Comparison of ENCODE assay signal across 8 cellular contexts in the genomic region with DNA sequence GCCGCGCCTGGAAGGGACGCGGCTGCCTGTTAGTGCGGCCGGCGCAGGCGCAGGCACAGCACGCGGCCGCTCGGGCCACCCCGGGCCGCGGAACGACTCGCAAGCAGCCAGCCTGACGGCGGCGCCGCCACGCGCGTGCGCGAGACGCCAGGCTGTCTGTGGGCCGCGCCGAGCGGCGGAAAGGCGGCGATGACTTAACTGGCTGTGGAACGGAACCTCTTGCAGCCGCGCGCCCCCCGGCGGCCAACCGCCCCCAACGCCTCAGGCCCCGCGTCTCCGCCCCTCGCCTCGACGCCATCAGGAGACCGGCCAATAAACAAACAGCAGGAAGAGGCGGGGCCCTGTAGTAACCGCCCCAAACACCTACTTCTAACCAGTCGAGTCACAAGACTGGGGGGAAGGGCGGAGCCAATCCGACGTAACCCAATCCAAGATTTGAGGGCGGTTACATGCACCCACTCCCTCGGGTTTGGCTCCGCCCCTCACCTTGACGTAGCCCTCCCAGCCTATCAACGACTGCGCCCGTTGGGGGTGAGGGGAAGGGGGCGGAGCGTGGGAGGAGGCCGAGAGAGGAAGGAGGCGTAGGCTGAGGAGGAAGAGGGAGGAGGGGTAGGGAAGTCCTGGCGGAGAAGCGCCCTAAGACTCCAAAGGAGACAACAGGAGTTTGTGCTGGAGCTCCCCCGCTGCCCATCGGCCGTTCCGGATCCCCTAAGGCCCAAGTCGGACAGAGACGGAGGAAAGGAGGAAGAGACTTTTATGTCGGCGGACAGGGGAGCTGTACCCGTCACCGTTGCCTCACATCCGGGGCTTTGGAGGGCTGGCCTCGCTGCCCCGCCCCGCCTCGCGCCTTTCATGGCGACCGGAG. TPM values are rescaled to one million over a fixed set of nuclear protein-coding genes. Genes with fewer than 3 reads are reported as not detected.
DNase-seq lines count a peak whose midpoint lies in the region; ATAC-seq and TF ChIP-seq lines count a peak whose summit lies in the region.

Gene FBRS (plus strand): TSS at position 566 of the 865 bp plus-strand sequence. CDS start 1,088 bp downstream, outside the sequence.

- H3K36me3 ChIP-seq in DOHH2 (ENCODE audit: control insufficient read depth, low read length) = peaks cover 76% of the 10 kb centered on the region
- H3K36me3 ChIP-seq in naive thymus-derived CD4-positive, alpha-beta T cell (ENCODE audit: control insufficient read depth in 2 of 3, insufficient read depth in 3 of 3, low read length in 3 of 3) = peaks cover 20 to 56% (median 33%) of the 10 kb centered on the region in 3 experiments

- peak within 1 kb of the TSS; percentile 99 to 100 (median 100) for H3K27ac Mint-ChIP-seq in naive thymus-derived CD4-positive, alpha-beta T cell

- peak within 1 kb of the TSS; percentile 81 to 99 (median 96) for H3K4me3 Mint-ChIP-seq in naive thymus-derived CD4-positive, alpha-beta T cell

- peak within 1 kb of the TSS; percentile 90 for H3K4me2 ChIP-seq in DOHH2 (ENCODE audit: low read length)

- peaks cover 6% of the 10 kb centered on the region for H3F3A ChIP-seq in DOHH2 (ENCODE audit: control insufficient read depth, insufficient read depth)

- peak within 1 kb of the TSS; percentile 81 for H3K27ac ChIP-seq in DOHH2 (ENCODE audit: low read depth, low read length)
- H3K27ac ChIP-seq in naive thymus-derived CD4-positive, alpha-beta T cell (ENCODE audit: low read depth, low read length) = peak within 1 kb of the TSS; percentile 94

- H3K9me3 Mint-ChIP-seq in naive thymus-derived CD4-positive, alpha-beta T cell = peaks cover 0 to 6% (median 0%) of the 10 kb centered on the region in 11 donors

- peaks cover 36% of the 10 kb centered on the region for H3K79me2 ChIP-seq in DOHH2 (ENCODE audit: control insufficient read depth, low read length)

- H3K36me3 Mint-ChIP-seq in naive thymus-derived CD4-positive, alpha-beta T cell = peaks cover 0 to 41% (median 18%) of the 10 kb centered on the region in 5 donors

- POLR2A ChIA-PET in naive thymus-derived CD4-positive, alpha-beta T cell (lab: Charles Lee) = interaction anchor here (0.5 to 6.3 kb wide), 38 partner anchors 8 to 921 kb away, joined by 3 to 113 read pairs (median 4); partner anchors contain the start of genes ALDOA, CORO1A, DCTPP1 and FUS

- CTCF ChIA-PET in naive thymus-derived CD4-positive, alpha-beta T cell (lab: Charles Lee) = interaction anchor here (0.6 to 5.6 kb wide), 5 partner anchors 29 to 1269 kb away, joined by 3 to 50 read pairs (median 3); partner anchors contain the start of gene SRCAP

- H3K27me3 ChIP-seq in DOHH2 (ENCODE audit: control insufficient read depth, low read length) = no peaks in the 10 kb centered on the region
- no peaks in the 10 kb centered on the region for H3K27me3 ChIP-seq in naive thymus-derived CD4-positive, alpha-beta T cell (ENCODE audit: control insufficient read depth in 2 of 2, insufficient read depth in 2 of 2, low read length in 2 of 2)

- H3K9me3 ChIP-seq in DOHH2 (ENCODE audit: control insufficient read depth, insufficient read depth, low read length) = no peaks in the 10 kb centered on the region
- no peaks in the 10 kb centered on the region for H3K9me3 ChIP-seq in naive thymus-derived CD4-positive, alpha-beta T cell (ENCODE audit: control insufficient read depth in 2 of 3, low read length in 3 of 3)

- peaks cover 19 to 50% (median 40%) of the 10 kb centered on the region in 7 donors for H3K4me1 Mint-ChIP-seq in naive thymus-derived CD4-positive, alpha-beta T cell

- DNase-seq in Kasumi-1 (lab: John Stamatoyannopoulos, UW) = peak; percentile 87 to 89
- peak; percentile 100 for DNase-seq in RPMI7951 (ENCODE audit: low read depth)
- peak; percentile 99 to 100 for DNase-seq in activated T-helper 1 cell treated with anti-CD3 and anti-CD28 coated beads, Interleukin-2, amount 50 U/mL, for 16 hours (ENCODE audit: low read depth in 1 of 2, low spot score in 1 of 2)
- DNase-seq in fibroblast of gingiva (ENCODE audit: low read depth) = peak; percentile 100
- DNase-seq in naive thymus-derived CD4-positive, alpha-beta T cell = peak; percentile 98 to 100 (median 100)
- peak; percentile 99 to 100 (median 100) for DNase-seq in stimulated activated naive CD4-positive, alpha-beta T cell (lab: John Stamatoyannopoulos, UW)

- intact Hi-C loops in naive thymus-derived CD4-positive, alpha-beta T cell (cut with micrococcal nuclease) = loop anchor here (1.0 to 10.0 kb wide), 31 partner anchors 8 to 853 kb away; partner anchors contain the start of genes ALDOA (in 2 of the 2), CFAP119 (in 2 of the 2), DCTPP1 (in 2 of the 2) and PHKG2 (in 2 of the 2)

- peak within 1 kb of the TSS; percentile 78 for H3K4me3 ChIP-seq in DOHH2 (ENCODE audit: low read length)
- H3K4me3 ChIP-seq in naive thymus-derived CD4-positive, alpha-beta T cell (ENCODE audit: low read length) = peak within 1 kb of the TSS; percentile 83

- peak; percentile 91 for TF ChIP-seq CTCF in DOHH2 (IDR thresholded peaks at IDR 0.05; ENCODE audit: low read depth, low read length, poor library complexity, severe bottlenecking)

- H3K27me3 Mint-ChIP-seq in naive thymus-derived CD4-positive, alpha-beta T cell = no peaks in the 10 kb centered on the region

- peaks cover 40% of the 10 kb centered on the region for H3K4me1 ChIP-seq in DOHH2 (ENCODE audit: control insufficient read depth, low read length)
- peaks cover 38 to 42% of the 10 kb centered on the region in 2 donors for H3K4me1 ChIP-seq in naive thymus-derived CD4-positive, alpha-beta T cell (ENCODE audit: control insufficient read depth in 2 of 2, insufficient read depth in 2 of 2, low read length in 2 of 2)

- peak; percentile 62 for ATAC-seq in GM21825 (IDR thresholded peaks at IDR 0.05; ENCODE audit: unreplicated experiment)
- ATAC-seq in naive thymus-derived CD4-positive, alpha-beta T cell = peak; percentile 84

- no peaks in the 10 kb centered on the region for H3K9me2 ChIP-seq in DOHH2 (replicated peaks; ENCODE audit: control insufficient read depth, low read length)

- no peaks in the 10 kb centered on the region; the same call in 1 of the 2 replicates for H4K20me1 ChIP-seq in DOHH2 (ENCODE audit: control insufficient read depth, insufficient read depth, low read depth, low read length)

RNA-seq across cellular contexts. Expression of gene FBRS, which starts in this region (rescaled TPM):
- 4.1 and 6.0 TPM in 2 replicates for total RNA-seq in RPMI7951 (2014; rRNA removed; shearing (Covaris generic))
- total RNA-seq in naive thymus-derived CD4-positive, alpha-beta T cell = 100 to 1,000 TPM; 143 to 174 (median 164) TPM
- 1 to 10 TPM; 2.6 to 5.0 TPM for polyA plus RNA-seq in naive thymus-derived CD4-positive, alpha-beta T cell

Comparison
In these comparisons a context has a peak if more than half of its experiments do, and no peak if none do; other contexts are left out.
1. Peak in every context shown above with its lines: DNase-seq, ATAC-seq, H3K4me3 ChIP-seq and H3K27ac ChIP-seq.
2. RNA of gene FBRS (total RNA-seq): 143 to 174 TPM in naive thymus-derived CD4-positive, alpha-beta T cell; 4.1 to 6.0 TPM in RPMI7951; every median in the first group is over 10 times any median in the second.